14 cellular contexts compared by ENCODE assay signal in genomic region chr6:101400341-101400740, GRCh38. TPM values are rescaled to one million over a fixed set of nuclear protein-coding genes. Genes with fewer than 3 reads are reported as not detected.
"Had no signal": no experiment of that assay in that cellular context is flagged by ENCODE, and none has a peak within 500 bp of the region (broad histone marks: within the 10 kb centered on the region; RNA-seq: fewer than 3 reads in every experiment).

No MANE protein-coding gene starts in this region.

- ATAC-seq: natural killer cell treated with Interleukin-12 subunit alpha and Interleukin-12 subunit beta and Interleukin-15 and Interleukin-18, amount 100 ng/mL, for 72 hours had no signal

- H3K4me3 ChIP-seq: breast epithelium, esophagus squamous epithelium, ovary, stomach, tibial nerve had no signal

- H3K27ac ChIP-seq: breast epithelium, esophagus squamous epithelium, left ventricle myocardium inferior, ovary, stomach, tibial nerve had no signal

- H3K36me3 ChIP-seq: breast epithelium, esophagus squamous epithelium, left ventricle myocardium inferior, ovary, stomach had no signal

- DNase-seq: activated CD4-positive, alpha-beta memory T cell treated with anti-CD3 and anti-CD28 coated beads for 36 hours; activated gamma-delta T cell; activated T-cell treated with anti-CD3 and anti-CD28 coated beads, Interleukin-2, amount 50 U/mL, for 48 hours; esophagus squamous epithelium; foreskin fibroblast; kidney; left ventricle myocardium inferior; ovary; stimulated activated CD4-positive, alpha-beta T cell treated with anti-CD3 and anti-CD28 coated beads, Interleukin-15, amount 100 ng/mL, for 24 hours; stimulated activated CD4-positive, alpha-beta T cell treated with anti-CD3 and anti-CD28 coated beads, Interleukin-4, amount 100 ng/mL, for 24 hours; stomach had no signal

- H3K9me3 ChIP-seq: breast epithelium, esophagus squamous epithelium, left ventricle myocardium inferior, ovary, tibial nerve had no signal

- H3K4me1 ChIP-seq: breast epithelium had no signal

- H3K27me3 ChIP-seq: ovary had no signal

RNA-seq across cellular contexts. Expression of gene GRIK2, which starts 6.8 kb away (rescaled TPM):
- total RNA-seq: activated CD4-positive, alpha-beta memory T cell treated with anti-CD3 and anti-CD28 coated beads for 36 hours; natural killer cell treated with Interleukin-12 subunit alpha and Interleukin-12 subunit beta and Interleukin-15 and Interleukin-18, amount 100 ng/mL, for 72 hours had no signal
